Comparison of ENCODE assay signal across 20 cellular contexts in the genomic region with DNA sequence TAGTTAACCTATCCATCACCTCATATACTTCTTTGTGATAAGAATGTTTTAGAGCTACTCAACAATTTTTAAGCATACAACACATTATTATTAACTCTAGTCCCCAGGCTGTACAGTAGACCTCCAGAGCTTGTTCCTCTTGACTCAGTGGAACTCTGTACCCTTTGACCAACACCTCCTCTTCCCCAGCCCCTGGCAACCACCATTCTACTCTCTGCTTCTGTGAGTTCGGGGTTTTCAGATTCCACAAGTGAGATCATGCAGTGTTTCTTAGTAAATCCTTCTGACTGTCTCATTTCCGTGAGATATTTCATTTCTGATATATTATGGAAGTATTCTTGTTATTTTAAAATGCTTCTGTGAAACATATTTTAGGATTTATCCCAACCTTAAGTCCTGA.
DNase-seq lines count a peak whose midpoint lies in the region; ATAC-seq and TF ChIP-seq lines count a peak whose summit lies in the region.
"Had no signal": no experiment of that assay in that cellular context is flagged by ENCODE, and none has a peak within 500 bp of the region (broad histone marks: within the 10 kb centered on the region; RNA-seq: fewer than 3 reads in every experiment).

No MANE protein-coding gene starts in this region.

- no peaks in the 10 kb centered on the region for H3K9me3 Mint-ChIP-seq in activated CD4-positive, alpha-beta T cell treated with anti-CD3 and anti-CD28 coated beads for 36 hours (ENCODE audit: low read depth)
- no peaks in the 10 kb centered on the region for H3K9me3 Mint-ChIP-seq in HFFc6
- H3K9me3 Mint-ChIP-seq in activated naive CD8-positive, alpha-beta T cell treated with anti-CD3 and anti-CD28 coated beads, Interleukin-2, amount 50 U/mL, for 24 hours: no peaks in the 10 kb centered on the region
- H3K9me3 Mint-ChIP-seq: CD14-positive monocyte had no signal

- intact Hi-C loops in activated CD4-positive, alpha-beta T cell treated with anti-CD3 and anti-CD28 coated beads for 36 hours (cut with DNase I, micrococcal nuclease): no loop called here

- 83% methylated on average over 2 of the region's 2 CpGs for WGBS in smooth muscle cell (ENCODE audit: low lambda C conversion rate)

- H3K9ac ChIP-seq in smooth muscle cell (ENCODE audit: low read depth): no peak overlapping the region

- no peak overlapping the region for H3K4me3 ChIP-seq in smooth muscle cell

- H3F3A ChIP-seq in smooth muscle cell (ENCODE audit: low read depth): peaks cover 7% of the 10 kb centered on the region

- H3K4me2 ChIP-seq in smooth muscle cell: no peak overlapping the region

- no peak overlapping the region for H2AFZ ChIP-seq in smooth muscle cell (ENCODE audit: low read depth)

- H3K79me2 ChIP-seq in smooth muscle cell (ENCODE audit: low read depth): peaks cover 6% of the 10 kb centered on the region

- H3K4me3 Mint-ChIP-seq in activated CD4-positive, alpha-beta T cell treated with anti-CD3 and anti-CD28 coated beads for 36 hours: no peak overlapping the region
- no peak overlapping the region for H3K4me3 Mint-ChIP-seq in HFFc6
- H3K4me3 Mint-ChIP-seq in activated naive CD8-positive, alpha-beta T cell treated with anti-CD3 and anti-CD28 coated beads, Interleukin-2, amount 50 U/mL, for 24 hours: no peak overlapping the region
- H3K4me3 Mint-ChIP-seq: CD14-positive monocyte had no signal

- no peaks in the 10 kb centered on the region for H3K27me3 ChIP-seq in smooth muscle cell (ENCODE audit: low read depth)

- CTCF ChIA-PET in activated CD4-positive, alpha-beta T cell treated with anti-CD3 and anti-CD28 coated beads for 36 hours (lab: Charles Lee): interaction anchor here (1.3 to 1.6 kb wide), 6 partner anchors 10 to 645 kb away, joined by 3 to 6 read pairs (median 4); no protein-coding TSS in a partner anchor

- no peak for DNase-seq in activated CD4-positive, alpha-beta T cell treated with anti-CD3 and anti-CD28 coated beads for 36 hours
- no peak for DNase-seq in activated CD4-positive, alpha-beta T cell treated with anti-CD3 and anti-CD28 coated beads, Interleukin-2, amount 50 U/mL, for 4 hours
- DNase-seq in HFFc6: no peak
- DNase-seq in activated naive CD8-positive, alpha-beta T cell treated with anti-CD3 and anti-CD28 coated beads, Interleukin-2, amount 50 U/mL, for 24 hours: no peak
- DNase-seq in smooth muscle cell (lab: John Stamatoyannopoulos, UW; ENCODE audit: unreplicated experiment): no peak
- DNase-seq in cortex of kidney (lab: John Stamatoyannopoulos, UW): no peak
- no peak for DNase-seq in COLO668 (lab: John Stamatoyannopoulos, UW; ENCODE audit: unreplicated experiment)
- DNase-seq: Caco-2, DMS153, GDM1, NCI-H1417 treated with DMSO at 0.1 percent for 48 hours, NCI-H1930, NCI-H226, NCI-H524, NCI-H82, OCI-M1, Right ventricle myocardium superior had no signal

- peak overlapping the region; percentile 13 for H3K27ac ChIP-seq in smooth muscle cell (ENCODE audit: low read depth)
- H3K27ac ChIP-seq: 22Rv1 had no signal

- no peaks in the 10 kb centered on the region for H3K4me1 ChIP-seq in smooth muscle cell (ENCODE audit: low read depth)

- peaks cover 2% of the 10 kb centered on the region for H3K4me1 Mint-ChIP-seq in activated CD4-positive, alpha-beta T cell treated with anti-CD3 and anti-CD28 coated beads for 36 hours
- peaks cover 30% of the 10 kb centered on the region for H3K4me1 Mint-ChIP-seq in HFFc6 (ENCODE audit: low read depth)
- H3K4me1 Mint-ChIP-seq in activated naive CD8-positive, alpha-beta T cell treated with anti-CD3 and anti-CD28 coated beads, Interleukin-2, amount 50 U/mL, for 24 hours: peaks cover 5% of the 10 kb centered on the region
- H3K4me1 Mint-ChIP-seq: CD14-positive monocyte had no signal

- H3K9me3 ChIP-seq in smooth muscle cell (replicated peaks; ENCODE audit: low read depth): no peaks in the 10 kb centered on the region
- H3K9me3 ChIP-seq: Caco-2 had no signal

- no peaks in the 10 kb centered on the region for H3K27me3 Mint-ChIP-seq in activated CD4-positive, alpha-beta T cell treated with anti-CD3 and anti-CD28 coated beads for 36 hours
- H3K27me3 Mint-ChIP-seq in HFFc6 (ENCODE audit: insufficient read depth): no peaks in the 10 kb centered on the region
- no peaks in the 10 kb centered on the region for H3K27me3 Mint-ChIP-seq in activated naive CD8-positive, alpha-beta T cell treated with anti-CD3 and anti-CD28 coated beads, Interleukin-2, amount 50 U/mL, for 24 hours

- POLR2A ChIA-PET in activated CD4-positive, alpha-beta T cell treated with anti-CD3 and anti-CD28 coated beads for 36 hours (lab: Charles Lee): no interaction called here

- peaks cover 27% of the 10 kb centered on the region for H3K36me3 ChIP-seq in smooth muscle cell (ENCODE audit: low read depth)

- TF ChIP-seq CTCF in HFFc6 (IDR thresholded peaks at IDR 0.05) (no peak), smooth muscle cell (IDR thresholded peaks at IDR 0.05; ENCODE audit: borderline replicate concordance, insufficient read depth, poor library complexity, severe bottlenecking) (no peak)

- peaks cover 32% of the 10 kb centered on the region for H3K36me3 Mint-ChIP-seq in activated CD4-positive, alpha-beta T cell treated with anti-CD3 and anti-CD28 coated beads for 36 hours (ENCODE audit: low read depth)
- H3K36me3 Mint-ChIP-seq in HFFc6 (ENCODE audit: low read depth): peaks cover 27% of the 10 kb centered on the region
- peaks cover 40% of the 10 kb centered on the region for H3K36me3 Mint-ChIP-seq in activated naive CD8-positive, alpha-beta T cell treated with anti-CD3 and anti-CD28 coated beads, Interleukin-2, amount 50 U/mL, for 24 hours (ENCODE audit: low read depth)

- no peak for ATAC-seq in activated CD4-positive, alpha-beta T cell treated with anti-CD3 and anti-CD28 coated beads for 36 hours
- peak; percentile 61 for ATAC-seq in activated naive CD8-positive, alpha-beta T cell treated with anti-CD3 and anti-CD28 coated beads, Interleukin-2, amount 50 U/mL, for 24 hours
- ATAC-seq in GM18861 (IDR thresholded peaks at IDR 0.05; ENCODE audit: unreplicated experiment): no peak

- H4K20me1 ChIP-seq in smooth muscle cell (ENCODE audit: low read depth): no peaks in the 10 kb centered on the region

- peak overlapping the region; percentile 35 for H3K27ac Mint-ChIP-seq in activated CD4-positive, alpha-beta T cell treated with anti-CD3 and anti-CD28 coated beads for 36 hours
- peak overlapping the region; percentile 14; the same call in 1 of the 2 replicates for H3K27ac Mint-ChIP-seq in HFFc6
- no peak overlapping the region for H3K27ac Mint-ChIP-seq in activated naive CD8-positive, alpha-beta T cell treated with anti-CD3 and anti-CD28 coated beads, Interleukin-2, amount 50 U/mL, for 24 hours
